In genomic region chr5:116303340-116303739, GRCh38 we compare ENCODE assay signal across 1 cellular context.
TF ChIP-seq lines count a peak whose summit lies in the region.

No MANE protein-coding gene starts in this region.

TF ChIP-seq in GM23338, 12 proteins besides CTCF, POLR2A, EP300 and RAD21 (continued from another document):
- TF ChIP-seq ZNF462 (CRISPR knock-in tag; IDR thresholded peaks at IDR 0.05) (no peak), EZH2 (IDR thresholded peaks at IDR 0.05; ENCODE audit: low read depth, unreplicated experiment) (no peak), REST (IDR thresholded peaks at IDR 0.05; ENCODE audit: unreplicated experiment) (no peak)
